20 cellular contexts compared by ENCODE assay signal in genomic region chr16:82042144-82042543, GRCh38. TPM values are rescaled to one million over a fixed set of nuclear protein-coding genes. Genes with fewer than 3 reads are reported as not detected.
"Had no signal": no experiment of that assay in that cellular context is flagged by ENCODE, and none has a peak within 500 bp of the region (broad histone marks: within the 10 kb centered on the region; RNA-seq: fewer than 3 reads in every experiment).

No MANE protein-coding gene starts in this region.

- H3K36me3 ChIP-seq: esophagus muscularis mucosa, gastroesophageal sphincter, ovary, right atrium auricular region, upper lobe of left lung, uterus had no signal

- FAIRE-seq: colon had no signal

- H3K27ac ChIP-seq: esophagus muscularis mucosa, gastroesophageal sphincter, ovary, right atrium auricular region, uterus had no signal

- H3K9me3 Mint-ChIP-seq: dendritic cell treated with granulocyte-macrophage colony-stimulating factor and Interleukin-4, amounts not matched to agents 40 ng/mL and 50 ng/mL, for 4 days; effector memory CD8-positive, alpha-beta T cell; naive thymus-derived CD8-positive, alpha-beta T cell had no signal

- H3K4me1 ChIP-seq: esophagus muscularis mucosa, gastroesophageal sphincter, right atrium auricular region, uterus had no signal

- DNase-seq: effector memory CD8-positive, alpha-beta T cell; foreskin fibroblast; glutamatergic neuron; mesendoderm; naive thymus-derived CD8-positive, alpha-beta T cell; ovary; stimulated activated CD4-positive, alpha-beta T cell treated with anti-CD3 and anti-CD28 coated beads, Interleukin-2, amount 100 ng/mL, for 48 hours; stimulated activated naive CD4-positive, alpha-beta T cell treated with Interleukin-2 at 50 U/mL for 16 hours; uterus had no signal

- H3K4me3 Mint-ChIP-seq: dendritic cell treated with granulocyte-macrophage colony-stimulating factor and Interleukin-4, amounts not matched to agents 40 ng/mL and 50 ng/mL, for 4 days; effector memory CD8-positive, alpha-beta T cell; naive thymus-derived CD8-positive, alpha-beta T cell had no signal

- H3K27ac Mint-ChIP-seq: dendritic cell treated with granulocyte-macrophage colony-stimulating factor and Interleukin-4, amounts not matched to agents 40 ng/mL and 50 ng/mL, for 4 days; effector memory CD8-positive, alpha-beta T cell; naive thymus-derived CD8-positive, alpha-beta T cell had no signal

- ATAC-seq: effector memory CD8-positive, alpha-beta T cell; gastroesophageal sphincter; naive thymus-derived CD8-positive, alpha-beta T cell had no signal

- H3K9me3 ChIP-seq: esophagus muscularis mucosa, gastroesophageal sphincter, ovary, right atrium auricular region, upper lobe of left lung, uterus had no signal

- H3K4me2 ChIP-seq: smooth muscle cell had no signal

- H3K4me3 ChIP-seq: esophagus muscularis mucosa, gastroesophageal sphincter, ovary, right atrium auricular region, smooth muscle cell, upper lobe of left lung, uterus had no signal

- H3K27me3 ChIP-seq: esophagus muscularis mucosa, ovary, right atrium auricular region, upper lobe of left lung, uterus had no signal

- H3K36me3 Mint-ChIP-seq: naive thymus-derived CD8-positive, alpha-beta T cell had no signal

RNA-seq across cellular contexts. Expression of gene HSD17B2, which starts 7.1 kb away (rescaled TPM):
- total RNA-seq: esophagus muscularis mucosa; kidney epithelial cell; mononuclear cell; naive thymus-derived CD8-positive, alpha-beta T cell; posterior vena cava; right atrium auricular region had no signal
- polyA plus RNA-seq: neural cell had no signal

RNA-seq across cellular contexts. Expression of gene SDR42E1, which starts 30.9 kb away (rescaled TPM):
- total RNA-seq: smooth muscle cell had no signal
- polyA plus RNA-seq: smooth muscle cell had no signal
